8 cellular contexts compared by ENCODE assay signal in genomic region chr14:46417066-46417465, GRCh38.
"Had no signal": no experiment of that assay in that cellular context is flagged by ENCODE, and none has a peak within 500 bp of the region (broad histone marks: within the 10 kb centered on the region; RNA-seq: fewer than 3 reads in every experiment).

No MANE protein-coding gene starts in this region.

- H3K4me1 Mint-ChIP-seq: GM23338, H9 had no signal

- ATAC-seq: GM23338, HCT116 had no signal

- DNase-seq: GM23248, GOT3, H7, H9, HCEC 1CT, HFFc6 had no signal

- H3K4me3 Mint-ChIP-seq: GM23338, H9, HFFc6 had no signal

- H3K27ac Mint-ChIP-seq: GM23338, H9, HFFc6 had no signal
